1 cellular context compared by ENCODE assay signal in genomic region chr9:20407013-20407412, GRCh38.
TF ChIP-seq lines count a peak whose summit lies in the region.

No MANE protein-coding gene starts in this region.

TF ChIP-seq in GM23338, 12 proteins besides CTCF, POLR2A, EP300 and RAD21 (continued from another document):
- no peak for TF ChIP-seq REST (IDR thresholded peaks at IDR 0.05; ENCODE audit: unreplicated experiment)
- TF ChIP-seq ETS1 (IDR thresholded peaks at IDR 0.05): no peak
- no peak for TF ChIP-seq ZNF114 (CRISPR knock-in tag; IDR thresholded peaks at IDR 0.05)
